ENCODE assay signal across 8 cellular contexts in genomic region chr16:66881014-66881417, GRCh38. TPM values are rescaled to one million over a fixed set of nuclear protein-coding genes. Genes with fewer than 3 reads are reported as not detected.
A peak's percentile ranks its signal among the peaks of the same experiment; 100 is the strongest.
DNase-seq lines count a peak whose midpoint lies in the region; ATAC-seq and TF ChIP-seq lines count a peak whose summit lies in the region.

No MANE protein-coding gene starts in this region.

- peak overlapping the region; percentile 43 for H2AFZ ChIP-seq in ACC112 (ENCODE audit: low read length, unreplicated experiment)

- H3K79me2 ChIP-seq in ACC112 (ENCODE audit: control insufficient read depth, insufficient read depth, low read length, unreplicated experiment), result peaks cover 12% of the 10 kb centered on the region

- no peak overlapping the region for H3K27ac ChIP-seq in ACC112 (ENCODE audit: low read depth, low read length)

- no peaks in the 10 kb centered on the region for H3K9me3 Mint-ChIP-seq in progenitor cell of endocrine pancreas (ENCODE audit: low read depth)

- H3K4me3 ChIP-seq in ACC112 (ENCODE audit: low read depth, low read length) (peak overlapping the region; percentile 96), H7 (ENCODE audit: insufficient read depth, low read depth, low read length) (peak overlapping the region; percentile 84), foreskin fibroblast (ENCODE audit: low read depth in 1 of 2, low read length in 2 of 2) (peak overlapping the region; percentile 92 to 97)

- H3K36me3 Mint-ChIP-seq in T-helper 17 cell (ENCODE audit: low read depth), result peaks cover 2% of the 10 kb centered on the region
- H3K36me3 Mint-ChIP-seq in progenitor cell of endocrine pancreas (ENCODE audit: insufficient read depth), result peaks cover 4% of the 10 kb centered on the region

- peaks cover 4% of the 10 kb centered on the region for H3K4me1 ChIP-seq in ACC112 (ENCODE audit: control insufficient read depth, insufficient read depth, low read length, unreplicated experiment)

- H3K27ac Mint-ChIP-seq in T-helper 17 cell (no peak overlapping the region), progenitor cell of endocrine pancreas (no peak overlapping the region)

- peak overlapping the region; percentile 99 for H3K4me3 Mint-ChIP-seq in T-helper 17 cell
- H3K4me3 Mint-ChIP-seq in progenitor cell of endocrine pancreas (ENCODE audit: low read depth), result peak overlapping the region; percentile 89

- H3K27me3 Mint-ChIP-seq in T-helper 17 cell, result no peaks in the 10 kb centered on the region
- H3K27me3 Mint-ChIP-seq in progenitor cell of endocrine pancreas, result peaks cover 14% of the 10 kb centered on the region

- DNase-seq in H7 (no peak), T-helper 17 cell (no peak), foreskin fibroblast (peak in 1 of 2 donors; percentile 57), progenitor cell of endocrine pancreas (ENCODE audit: low spot score, unreplicated experiment) (no peak), NCI-H1930 (lab: John Stamatoyannopoulos, UW) (no peak), mesenteric fat pad (ENCODE audit: low spot score) (no peak)

- H3K36me3 ChIP-seq in ACC112 (ENCODE audit: insufficient read depth, low read length) (no peaks in the 10 kb centered on the region), H7 (replicated peaks; ENCODE audit: control insufficient read depth, insufficient read depth, low read length) (peaks cover 15% of the 10 kb centered on the region)

- H3K4me1 Mint-ChIP-seq in T-helper 17 cell (peaks cover 22% of the 10 kb centered on the region), progenitor cell of endocrine pancreas (ENCODE audit: low read depth) (peaks cover 6% of the 10 kb centered on the region)

- no peaks in the 10 kb centered on the region for H3K9me3 ChIP-seq in T-helper 17 cell (ENCODE audit: control insufficient read depth, low read length, poor library complexity, severe bottlenecking)

- TF ChIP-seq CTCF in foreskin fibroblast (IDR thresholded peaks at IDR 0.05; ENCODE audit: low read depth, low read length) (no peak), progenitor cell of endocrine pancreas (IDR thresholded peaks at IDR 0.05; ENCODE audit: unreplicated experiment) (no peak)

- ATAC-seq in T-helper 17 cell (peak; percentile 4), GM21528 (IDR thresholded peaks at IDR 0.05; ENCODE audit: low FRiP score, unreplicated experiment) (no peak)

- H3K27me3 ChIP-seq in ACC112 (ENCODE audit: insufficient read depth, low read length) (no peaks in the 10 kb centered on the region), H7 (ENCODE audit: control insufficient read depth, insufficient read depth, low read length) (peaks cover 4% of the 10 kb centered on the region)

RNA-seq across cellular contexts. Expression of gene PDP2, which starts 0.7 kb away (rescaled TPM):
- total RNA-seq in H7 (2014; rRNA removed; shearing (Covaris generic)), result 10.5 and 23.7 TPM in 2 replicates
- total RNA-seq in T-helper 17 cell, result 1 to 10 TPM; 5.8 to 8.9 TPM
- 17.0 and 20.0 TPM in 2 replicates for total RNA-seq in progenitor cell of endocrine pancreas
- 33.5 TPM for total RNA-seq in mesenteric fat pad

RNA-seq across cellular contexts. Expression of gene CA7, which starts 36.8 kb away (rescaled TPM):
- 0.48 and 0.78 TPM in 2 replicates for total RNA-seq in H7 (2014; rRNA removed; shearing (Covaris generic))
- not detected for total RNA-seq in T-helper 17 cell
- total RNA-seq in progenitor cell of endocrine pancreas, result not detected in 2 replicates
- not detected for total RNA-seq in mesenteric fat pad

RNA-seq across cellular contexts. Expression of gene CDH16, which starts 37.7 kb away (rescaled TPM):
- total RNA-seq in H7 (2014; rRNA removed; shearing (Covaris generic)), result not detected in 2 replicates
- total RNA-seq in T-helper 17 cell (not detected), progenitor cell of endocrine pancreas (not detected in 2 replicates), mesenteric fat pad (not detected)

RNA-seq across cellular contexts. Expression of gene RRAD, which starts 44.3 kb away (rescaled TPM):
- total RNA-seq in H7 (2014; rRNA removed; shearing (Covaris generic)), result 0.10 TPM in 1 of 2 replicates, not detected in the other
- total RNA-seq in T-helper 17 cell (under 1 TPM; 0.52 to 0.67 TPM), progenitor cell of endocrine pancreas (0.27 and 0.36 TPM in 2 replicates), mesenteric fat pad (3.4 TPM)

RNA-seq across cellular contexts. Expression of gene NAE1, which starts 50.2 kb away (rescaled TPM):
- 149 and 165 TPM in 2 replicates for total RNA-seq in H7 (2014; rRNA removed; shearing (Covaris generic))
- total RNA-seq in T-helper 17 cell (10 to 100 TPM; 63.0 to 78.7 TPM), progenitor cell of endocrine pancreas (114 and 117 TPM in 2 replicates), mesenteric fat pad (42.4 TPM)
